In the genomic region with DNA sequence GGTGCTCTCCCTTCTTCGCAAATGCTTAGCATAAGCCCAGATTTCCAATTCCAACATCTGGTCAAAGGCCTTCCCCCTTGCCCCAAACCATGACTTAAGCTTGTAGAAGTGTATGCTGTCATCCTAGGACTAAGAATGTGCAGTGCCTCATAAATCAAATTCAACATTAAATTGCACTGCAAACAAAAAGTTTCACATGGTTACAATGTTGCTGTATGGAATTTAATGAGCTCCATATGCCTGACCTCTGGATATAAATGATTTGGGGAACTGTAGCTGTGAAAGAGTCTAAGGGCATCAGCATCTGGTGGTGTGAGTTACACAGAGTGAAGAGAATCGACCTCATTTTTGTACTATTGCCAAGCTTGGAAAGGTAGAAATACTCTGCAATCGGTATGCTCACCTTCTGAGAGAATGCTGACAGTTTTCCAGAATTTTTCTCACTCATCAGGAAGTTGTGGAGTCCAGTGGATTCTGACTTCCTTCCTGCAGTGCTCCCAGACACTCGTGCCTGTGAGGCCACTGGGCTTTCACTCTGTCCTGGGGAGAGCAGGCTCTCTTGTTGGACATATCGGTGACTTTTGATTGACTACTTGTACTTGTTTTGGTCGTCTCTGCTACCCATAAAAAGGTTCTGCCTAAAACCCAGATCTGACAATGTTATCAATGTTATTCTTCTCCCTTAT, we compare ENCODE assay signal across 1 cellular context.
TF ChIP-seq lines count a peak whose summit lies in the region.

No MANE protein-coding gene starts in this region.

TF ChIP-seq in GM23338, 12 proteins besides CTCF, POLR2A, EP300 and RAD21 (continued from another document):
- TF ChIP-seq, protein P1, sequence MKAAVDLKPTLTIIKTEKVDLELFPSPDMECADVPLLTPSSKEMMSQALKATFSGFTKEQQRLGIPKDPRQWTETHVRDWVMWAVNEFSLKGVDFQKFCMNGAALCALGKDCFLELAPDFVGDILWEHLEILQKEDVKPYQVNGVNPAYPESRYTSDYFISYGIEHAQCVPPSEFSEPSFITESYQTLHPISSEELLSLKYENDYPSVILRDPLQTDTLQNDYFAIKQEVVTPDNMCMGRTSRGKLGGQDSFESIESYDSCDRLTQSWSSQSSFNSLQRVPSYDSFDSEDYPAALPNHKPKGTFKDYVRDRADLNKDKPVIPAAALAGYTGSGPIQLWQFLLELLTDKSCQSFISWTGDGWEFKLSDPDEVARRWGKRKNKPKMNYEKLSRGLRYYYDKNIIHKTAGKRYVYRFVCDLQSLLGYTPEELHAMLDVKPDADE (IDR thresholded peaks at IDR 0.05): no peak
- no peak for TF ChIP-seq EZH2 (IDR thresholded peaks at IDR 0.05; ENCODE audit: low read depth, unreplicated experiment)
